Comparison of ENCODE assay signal across 11 cellular contexts in genomic region chr10:73932625-73933112, GRCh38. TPM values are rescaled to one million over a fixed set of nuclear protein-coding genes. Genes with fewer than 3 reads are reported as not detected.
DNase-seq lines count a peak whose midpoint lies in the region; ATAC-seq, FAIRE-seq and TF ChIP-seq lines count a peak whose summit lies in the region.
"Had no signal": no experiment of that assay in that cellular context is flagged by ENCODE, and none has a peak within 500 bp of the region (broad histone marks: within the 10 kb centered on the region; RNA-seq: fewer than 3 reads in every experiment).

No MANE protein-coding gene starts in this region.

- peak overlapping the region; percentile 56 for H3K4me2 ChIP-seq in A549
- no peak overlapping the region for H3K4me2 ChIP-seq in KMS-11

- H3K9me3 ChIP-seq in A549, result no peaks in the 10 kb centered on the region
- H3K9me3 ChIP-seq: tibial artery had no signal

- H3K4me3 ChIP-seq in A549, result no peak overlapping the region
- no peak overlapping the region for H3K4me3 ChIP-seq in KMS-11 (IDR thresholded peaks at IDR 0.05; ENCODE audit: insufficient read depth, low read depth, low read length)
- H3K4me3 ChIP-seq: tibial artery had no signal

- H2AFZ ChIP-seq in KMS-11 (ENCODE audit: low read depth), result 0 out of 2 replicates have a peak overlapping the region, but pooled peaks have one; percentile 23

- H4K20me1 ChIP-seq in KMS-11 (ENCODE audit: insufficient read depth), result no peaks in the 10 kb centered on the region

- no peaks in the 10 kb centered on the region for H3K9me3 Mint-ChIP-seq in dendritic cell treated with granulocyte-macrophage colony-stimulating factor and Interleukin-4, amounts not matched to agents 40 ng/mL and 50 ng/mL, for 4 days
- H3K9me3 Mint-ChIP-seq: neural crest cell had no signal

- no peak for TF ChIP-seq RAD21 in A549 (conservative IDR thresholded peaks at IDR 0.05 in 1 of 2, IDR thresholded peaks at IDR 0.05 in 1 of 2)

- H3K79me2 ChIP-seq in KMS-11 (ENCODE audit: insufficient read depth, low read depth), result no peaks in the 10 kb centered on the region

- no peak for TF ChIP-seq POLR2A in A549 (IDR thresholded peaks at IDR 0.05; ENCODE audit: low read length)

- peaks cover 18% of the 10 kb centered on the region for H3K4me1 ChIP-seq in A549
- H3K4me1 ChIP-seq in KMS-11 (ENCODE audit: low read depth, poor library complexity, severe bottlenecking), result peaks cover 6% of the 10 kb centered on the region

- FAIRE-seq in A549 (lab: Jason Lieb, UNC), result no peak

- H3K4me3 Mint-ChIP-seq in dendritic cell treated with granulocyte-macrophage colony-stimulating factor and Interleukin-4, amounts not matched to agents 40 ng/mL and 50 ng/mL, for 4 days, result no peak overlapping the region
- H3K4me3 Mint-ChIP-seq: neural crest cell had no signal

- intact Hi-C loops in dendritic cell treated with granulocyte-macrophage colony-stimulating factor and Interleukin-4, amounts not matched to agents 40 ng/mL and 50 ng/mL, for 4 days (cut with micrococcal nuclease), result no loop called here

- H3K27ac Mint-ChIP-seq in dendritic cell treated with granulocyte-macrophage colony-stimulating factor and Interleukin-4, amounts not matched to agents 40 ng/mL and 50 ng/mL, for 4 days, result peak overlapping the region; percentile 78

- no peak for TF ChIP-seq EP300 in A549 (IDR thresholded peaks at IDR 0.05)

- ATAC-seq in A549, result no peak; a peak in 1 of 6 replicates
- peak; percentile 27 for ATAC-seq in GM18868 (IDR thresholded peaks at IDR 0.05; ENCODE audit: unreplicated experiment)

- H3K36me3 Mint-ChIP-seq in dendritic cell treated with granulocyte-macrophage colony-stimulating factor and Interleukin-4, amounts not matched to agents 40 ng/mL and 50 ng/mL, for 4 days (ENCODE audit: low read depth), result no peaks in the 10 kb centered on the region

- POLR2A ChIA-PET in A549 (lab: Yijun Ruan, JAX), result interaction anchor here (0.6 to 0.8 kb wide), 2 partner anchors 38 to 45 kb away, joined by 3 read pairs; no protein-coding TSS in a partner anchor

- no peak for TF ChIP-seq CTCF in A549 (IDR thresholded peaks at IDR 0.05)
- TF ChIP-seq CTCF in KMS-11 (conservative IDR thresholded peaks at IDR 0.05; ENCODE audit: low read depth, low read length), result no peak

- no peaks in the 10 kb centered on the region for H3K36me3 ChIP-seq in KMS-11 (ENCODE audit: insufficient read depth)
- H3K36me3 ChIP-seq: tibial artery had no signal

- H3K27me3 Mint-ChIP-seq in dendritic cell treated with granulocyte-macrophage colony-stimulating factor and Interleukin-4, amounts not matched to agents 40 ng/mL and 50 ng/mL, for 4 days, result no peaks in the 10 kb centered on the region

- H3K27me3 ChIP-seq in KMS-11 (ENCODE audit: insufficient read depth, low read depth), result no peaks in the 10 kb centered on the region
- H3K27me3 ChIP-seq: tibial artery had no signal

- DNase-seq in A549 (ENCODE audit: low read depth in 1 of 2, low spot score in 1 of 2) (no peak), KG1 (lab: John Stamatoyannopoulos, UW) (no peak), COLO668 (lab: John Stamatoyannopoulos, UW; ENCODE audit: unreplicated experiment) (no peak), hippocampal formation (lab: John Stamatoyannopoulos, UW) (no peak), hypothalamus (lab: John Stamatoyannopoulos, UW) (no peak)
- DNase-seq: NCI-H526 treated with DMSO at 0.1 percent for 48 hours, tibial artery had no signal

- peak overlapping the region; percentile 64 to 86 for H3K27ac ChIP-seq in A549
- H3K27ac ChIP-seq in KMS-11, result no peak overlapping the region
- H3K27ac ChIP-seq: tibial artery had no signal

- whole genome bisulfite sequencing in A549 (ENCODE audit: missing lambda C conversion rate), result 87% methylated on average over 6 of the region's 6 CpGs

- CTCF ChIA-PET in A549 (lab: Yijun Ruan, JAX), result interaction anchor here (0.9 to 31.6 kb wide), 6 partner anchors 8 to 148 kb away, joined by 3 to 936 read pairs (median 6); no protein-coding TSS in a partner anchor

- H3K9ac ChIP-seq in KMS-11, result no peak overlapping the region

- H3K4me1 Mint-ChIP-seq in dendritic cell treated with granulocyte-macrophage colony-stimulating factor and Interleukin-4, amounts not matched to agents 40 ng/mL and 50 ng/mL, for 4 days (ENCODE audit: low read depth), result peaks cover 56% of the 10 kb centered on the region

TF ChIP-seq in A549, 52 proteins besides CTCF, POLR2A, EP300 and RAD21:
- TF ChIP-seq, protein P1, sequence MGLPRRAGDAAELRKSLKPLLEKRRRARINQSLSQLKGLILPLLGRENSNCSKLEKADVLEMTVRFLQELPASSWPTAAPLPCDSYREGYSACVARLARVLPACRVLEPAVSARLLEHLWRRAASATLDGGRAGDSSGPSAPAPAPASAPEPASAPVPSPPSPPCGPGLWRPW (IDR thresholded peaks at IDR 0.05), result no peak
- TF ChIP-seq CEBPB (IDR thresholded peaks at IDR 0.05) (0 out of 4 replicates have a peak, but pooled peaks of 1 of the 2 experiments have one; percentile 31), CBX2 (IDR thresholded peaks at IDR 0.05; ENCODE audit: borderline replicate concordance, low read depth) (no peak)

RNA-seq across cellular contexts. Expression of gene PLAU, which starts 21.7 kb away (rescaled TPM):
- polyA plus RNA-seq in A549 (2011; rRNA removed) (75.8 and 84.3 TPM in 2 replicates), A549 (2017; fragmentation: RNase III; extraction: RNeasy Plus Mini Kit Qiagen cat#74134 plus additional on column Dnase treatment) (82.6 to 88.3 TPM (median 87.2 TPM) in 3 replicates)
- 78.1 and 96.1 TPM in 2 replicates for polyA plus RNA-seq in A549 (2012; cell fraction: cytosol; rRNA removed)
- 128 and 152 TPM in 2 replicates for polyA plus RNA-seq in A549 (2012; cell fraction: nucleus; rRNA removed)
- polyA minus RNA-seq in A549 (2011; rRNA and poly(A)+ RNA removed), result 47.2 and 50.6 TPM in 2 replicates

RNA-seq across cellular contexts. Expression of gene CAMK2G, which starts 58.3 kb away (rescaled TPM):
- polyA plus RNA-seq in A549 (2011; rRNA removed) (22.6 and 27.5 TPM in 2 replicates), A549 (2017; fragmentation: RNase III; extraction: RNeasy Plus Mini Kit Qiagen cat#74134 plus additional on column Dnase treatment) (22.8 to 26.6 TPM (median 25.5 TPM) in 3 replicates)
- 30.6 and 33.7 TPM in 2 replicates for polyA plus RNA-seq in A549 (2012; cell fraction: cytosol; rRNA removed)
- polyA plus RNA-seq in A549 (2012; cell fraction: nucleus; rRNA removed), result 61.5 and 75.3 TPM in 2 replicates
- polyA minus RNA-seq in A549 (2011; rRNA and poly(A)+ RNA removed), result 22.9 and 33.4 TPM in 2 replicates
